1 cellular context compared by ENCODE assay signal in the genomic region with DNA sequence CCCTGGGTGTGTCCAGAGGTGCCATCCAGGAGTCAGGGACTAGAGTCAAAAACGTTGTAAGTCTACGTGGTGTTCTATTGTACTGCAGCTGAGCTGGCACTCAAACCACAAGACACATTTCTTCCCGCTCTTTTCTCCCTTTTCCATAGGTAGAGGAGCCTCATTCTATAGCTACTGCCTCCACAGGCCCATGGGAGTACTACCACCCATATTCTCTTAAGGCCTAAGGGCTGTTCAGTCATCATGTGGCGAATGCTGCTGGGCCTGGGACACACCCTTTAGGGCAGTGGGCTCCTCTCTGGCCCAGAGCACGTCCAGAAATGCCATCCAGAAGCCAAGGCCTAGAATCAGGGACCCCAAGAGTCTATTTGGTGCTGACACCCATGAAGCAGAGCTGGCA.
TF ChIP-seq lines count a peak whose summit lies in the region.

No MANE protein-coding gene starts in this region.

TF ChIP-seq in WTC11, 78 proteins besides CTCF, POLR2A, EP300 and RAD21 (continued from another document):
- TF ChIP-seq FOXJ3 (CRISPR knock-in tag; IDR thresholded peaks at IDR 0.05; ENCODE audit: borderline replicate concordance): no peak
